8 cellular contexts compared by ENCODE assay signal in the genomic region with DNA sequence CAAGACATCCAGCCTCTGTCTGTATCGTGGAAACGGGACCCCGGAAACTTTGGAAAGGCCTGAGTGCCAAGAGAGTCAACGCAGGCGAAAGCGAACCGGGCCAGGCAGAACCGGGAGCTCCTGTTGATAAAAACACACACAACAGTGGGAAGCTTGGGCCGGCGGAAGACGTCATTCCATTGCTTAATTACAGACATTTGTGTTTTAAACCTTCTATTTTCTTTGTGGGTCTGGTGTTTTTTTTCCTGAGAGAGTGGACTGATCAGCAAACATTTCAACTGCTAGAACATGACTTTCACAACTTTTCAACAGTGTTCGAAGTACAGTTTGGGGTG. TPM values are rescaled to one million over a fixed set of nuclear protein-coding genes. Genes with fewer than 3 reads are reported as not detected.
DNase-seq lines count a peak whose midpoint lies in the region; ATAC-seq and TF ChIP-seq lines count a peak whose summit lies in the region.

No MANE protein-coding gene starts in this region.

- in situ Hi-C loops in mammary epithelial cell (cut with MboI; ENCODE audit: low sequenced_read_pairs in 2 of 2) = no loop called here

- H3K4me1 Mint-ChIP-seq in activated CD8-positive, alpha-beta memory T cell treated with anti-CD3 and anti-CD28 coated beads, Interleukin-2, amount 10 ng/mL, durations not matched to agents 7 days and 5 days = peaks cover 68% of the 10 kb centered on the region

- CTCF ChIA-PET in activated CD8-positive, alpha-beta memory T cell treated with anti-CD3 and anti-CD28 coated beads, Interleukin-2, amount 10 ng/mL, durations not matched to agents 7 days and 5 days (lab: Charles Lee) = interaction anchor here (0.8 to 2.6 kb wide), 8 partner anchors 20 to 115 kb away, joined by 3 to 12 read pairs (median 4); no protein-coding TSS in a partner anchor
- CTCF ChIA-PET in mammary epithelial cell (lab: Charles Lee; ENCODE audit: low non-redundant PET) = no interaction called here

- H3K9me3 ChIP-seq in mammary epithelial cell (replicated peaks; ENCODE audit: insufficient read depth, low read length) (no peaks in the 10 kb centered on the region), tibial artery (no peaks in the 10 kb centered on the region)

- H3K36me3 Mint-ChIP-seq in activated CD8-positive, alpha-beta memory T cell treated with anti-CD3 and anti-CD28 coated beads, Interleukin-2, amount 10 ng/mL, durations not matched to agents 7 days and 5 days = peaks cover 32% of the 10 kb centered on the region

- H3K79me2 ChIP-seq in mammary epithelial cell (ENCODE audit: insufficient read depth, low read length) = no peaks in the 10 kb centered on the region

- dilution Hi-C loops in mammary epithelial cell (cut with HindIII; ENCODE audit: low sequenced_read_pairs) = no loop called here

- peak overlapping the region; percentile 20 to 47 (median 46) for H3K4me3 ChIP-seq in mammary epithelial cell (replicated peaks in 1 of 3; ENCODE audit: insufficient read depth in 1 of 3, low read depth in 2 of 3, low read length in 3 of 3)
- H3K4me3 ChIP-seq in tibial artery = peak overlapping the region; percentile 49 to 66

- BruUV-seq in mammary epithelial cell (replicated peaks; lab: Mats Ljungman, UMichigan) = no TSS peak

- 13% methylated on average over 9 of the region's 12 CpGs for WGBS in mammary epithelial cell (ENCODE audit: low coverage, missing lambda C conversion rate)

- DNase-seq in activated CD8-positive, alpha-beta memory T cell treated with anti-CD3 and anti-CD28 coated beads, Interleukin-2, amount 10 ng/mL, durations not matched to agents 7 days and 5 days = no peak
- DNase-seq in activated CD8-positive, alpha-beta memory T cell treated with anti-CD3 and anti-CD28 coated beads, Interleukin-2, amount 50 U/mL, for 4 hours = no peak
- no peak for DNase-seq in mammary epithelial cell
- peak; percentile 40 for DNase-seq in medulla oblongata (ENCODE audit: extremely low spot score)
- peak in 1 of 2 donors; percentile 52 for DNase-seq in tibial artery
- DNase-seq in Kasumi-1 (lab: John Stamatoyannopoulos, UW) = no peak
- DNase-seq in NCI-H748 (lab: John Stamatoyannopoulos, UW; ENCODE audit: unreplicated experiment) = no peak

- H3K9me3 Mint-ChIP-seq in activated CD8-positive, alpha-beta memory T cell treated with anti-CD3 and anti-CD28 coated beads, Interleukin-2, amount 10 ng/mL, durations not matched to agents 7 days and 5 days (ENCODE audit: low read depth) = no peaks in the 10 kb centered on the region

- ATAC-seq in activated CD8-positive, alpha-beta memory T cell treated with anti-CD3 and anti-CD28 coated beads, Interleukin-2, amount 10 ng/mL, durations not matched to agents 7 days and 5 days = no peak
- no peak for ATAC-seq in GM19023 (IDR thresholded peaks at IDR 0.05; ENCODE audit: unreplicated experiment)

- no peaks in the 10 kb centered on the region for H3K36me3 ChIP-seq in mammary epithelial cell (ENCODE audit: insufficient read depth, low read length)
- no peaks in the 10 kb centered on the region for H3K36me3 ChIP-seq in tibial artery

- peak overlapping the region; percentile 98 for H3K4me2 ChIP-seq in mammary epithelial cell (ENCODE audit: insufficient read depth, low read depth, low read length)

- H3K27ac Mint-ChIP-seq in activated CD8-positive, alpha-beta memory T cell treated with anti-CD3 and anti-CD28 coated beads, Interleukin-2, amount 10 ng/mL, durations not matched to agents 7 days and 5 days = peak overlapping the region; percentile 89

- H3K27me3 ChIP-seq in mammary epithelial cell (ENCODE audit: insufficient read depth, low read length) = peaks cover 35% of the 10 kb centered on the region
- H3K27me3 ChIP-seq in tibial artery = peaks cover 0 to 62% of the 10 kb centered on the region in 2 donors

- H3K4me3 Mint-ChIP-seq in activated CD8-positive, alpha-beta memory T cell treated with anti-CD3 and anti-CD28 coated beads, Interleukin-2, amount 10 ng/mL, durations not matched to agents 7 days and 5 days = peak overlapping the region; percentile 83

- H4K20me1 ChIP-seq in mammary epithelial cell (ENCODE audit: insufficient read depth, low read length) = no peaks in the 10 kb centered on the region

- peaks cover 3% of the 10 kb centered on the region for H3K27me3 Mint-ChIP-seq in activated CD8-positive, alpha-beta memory T cell treated with anti-CD3 and anti-CD28 coated beads, Interleukin-2, amount 10 ng/mL, durations not matched to agents 7 days and 5 days

- no peak for TF ChIP-seq CTCF in mammary epithelial cell (conservative IDR thresholded peaks at IDR 0.05 in 1 of 2, IDR thresholded peaks at IDR 0.05 in 1 of 2; ENCODE audit: extremely low read depth in 1 of 2, insufficient read depth in 1 of 2, low read depth in 1 of 2, low read length in 2 of 2)
- no peak for TF ChIP-seq CTCF in tibial artery (IDR thresholded peaks at IDR 0.05)

- H3K4me1 ChIP-seq in mammary epithelial cell (ENCODE audit: insufficient read depth, low read length) (peaks cover 10% of the 10 kb centered on the region), tibial artery (peaks cover 0 to 21% (median 19%) of the 10 kb centered on the region in 4 donors)

- H2AFZ ChIP-seq in mammary epithelial cell (ENCODE audit: low read depth, low read length) = peak overlapping the region; percentile 79

- H3K27ac ChIP-seq in mammary epithelial cell (ENCODE audit: insufficient read depth, low read depth, low read length) = no peak overlapping the region
- H3K27ac ChIP-seq in tibial artery = no peak overlapping the region

- H3K9ac ChIP-seq in mammary epithelial cell (ENCODE audit: insufficient read depth, low read length) = no peak overlapping the region

- intact Hi-C loops in mammary epithelial cell (cut with micrococcal nuclease) (no loop called here), tibial artery (cut with DNase I; ENCODE audit: low total_unique reads) (no loop called here)

RNA-seq across cellular contexts. Expression of a gene that starts 0.9 kb away (rescaled TPM):
- total RNA-seq in activated CD8-positive, alpha-beta memory T cell treated with anti-CD3 and anti-CD28 coated beads, Interleukin-2, amount 10 ng/mL, durations not matched to agents 7 days and 5 days = 100 to 1,000 TPM in 1 of 2 experiments, 10 to 100 TPM in 1; 73.0 to 148 TPM
- total RNA-seq in mammary epithelial cell = not detected
- polyA plus RNA-seq in mammary epithelial cell = 0.07 TPM
- not detected for polyA minus RNA-seq in mammary epithelial cell

RNA-seq across cellular contexts. Expression of a gene that starts 24.0 kb away (rescaled TPM):
- 100 to 1,000 TPM; 260 to 406 TPM for total RNA-seq in activated CD8-positive, alpha-beta memory T cell treated with anti-CD3 and anti-CD28 coated beads, Interleukin-2, amount 10 ng/mL, durations not matched to agents 7 days and 5 days
- total RNA-seq in mammary epithelial cell = 10 to 100 TPM in 1 of 2 donors, 1 to 10 TPM in 1; 5.7 to 54.7 TPM
- polyA plus RNA-seq in mammary epithelial cell = 15.3 TPM
- 9.2 TPM for polyA minus RNA-seq in mammary epithelial cell

Comparison
In these comparisons a context has a peak if more than half of its experiments do, and no peak if none do; other contexts are left out.
1. RNA of a gene that starts 0.9 kb away (total RNA-seq): 73.0 to 148 TPM in activated CD8-positive, alpha-beta memory T cell treated with anti-CD3 and anti-CD28 coated beads, Interleukin-2, amount 10 ng/mL, durations not matched to agents 7 days and 5 days; not detected in mammary epithelial cell; every median in the first group is over 10 times any median in the second.
2. RNA of a gene that starts 24.0 kb away (total RNA-seq): 260 to 406 TPM in activated CD8-positive, alpha-beta memory T cell treated with anti-CD3 and anti-CD28 coated beads, Interleukin-2, amount 10 ng/mL, durations not matched to agents 7 days and 5 days; 5.7 to 54.7 TPM in mammary epithelial cell; every median in the first group is over 4 times any median in the second.